15 cellular contexts compared by ENCODE assay signal in genomic region chr16:75821117-75821516, GRCh38.
"Had no signal": no experiment of that assay in that cellular context is flagged by ENCODE, and none has a peak within 500 bp of the region (broad histone marks: within the 10 kb centered on the region; RNA-seq: fewer than 3 reads in every experiment).

No MANE protein-coding gene starts in this region.

- H3K9me3 ChIP-seq: tibial nerve had no signal

- H3K4me1 Mint-ChIP-seq: activated B cell treated with CpG ODN at 0.5 μM for 24 hours; activated naive CD8-positive, alpha-beta T cell treated with anti-CD3 and anti-CD28 coated beads, Interleukin-2, amount 10 ng/mL, durations not matched to agents 7 days and 5 days; brain; central memory CD8-positive, alpha-beta T cell had no signal

- H3K27ac Mint-ChIP-seq: activated B cell treated with CpG ODN at 0.5 μM for 24 hours; activated naive CD8-positive, alpha-beta T cell treated with anti-CD3 and anti-CD28 coated beads, Interleukin-2, amount 10 ng/mL, durations not matched to agents 7 days and 5 days; activated T-helper 1 cell treated with anti-CD3 and anti-CD28 coated beads, Interleukin-12 subunit alpha, Interleukin-12 subunit beta, Interleukin-2, Interleukin-4 antibody, amounts not matched to agents 30 ng/mL and 10 ng/mL and 1 ng/mL, durations not matched to agents 14 hours and 24 hours and 36 hours; brain; effector memory CD8-positive, alpha-beta T cell; natural killer cell treated with Interleukin-12 subunit alpha and Interleukin-12 subunit beta and Interleukin-15 and Interleukin-18, amount 100 ng/mL, for 72 hours; T-helper 2 cell treated with Interferon-gamma antibody and Interleukin-4, amounts not matched to agents 5 μg/mL and 100 μg/mL, for 36 hours had no signal

- DNase-seq: activated B cell treated with CpG ODN at 0.5 μM for 24 hours; activated CD4-positive, alpha-beta T cell treated with anti-CD3 and anti-CD28 coated beads, Interleukin-2, amount 50 U/mL, for 1 hour; activated naive CD8-positive, alpha-beta T cell treated with anti-CD3 and anti-CD28 coated beads, Interleukin-2, amount 10 ng/mL, durations not matched to agents 7 days and 5 days; effector memory CD8-positive, alpha-beta T cell; stimulated activated CD4-positive, alpha-beta T cell treated with anti-CD3 and anti-CD28 coated beads, Interleukin-12 subunit alpha, Interleukin-12 subunit beta, amount 100 ng/mL, for 4 hours; stimulated activated naive CD4-positive, alpha-beta T cell treated with Interleukin-2 at 50 U/mL for 16 hours; substantia nigra had no signal

- H3K4me3 ChIP-seq: coronary artery, tibial nerve had no signal

- H3K4me3 Mint-ChIP-seq: activated B cell treated with CpG ODN at 0.5 μM for 24 hours; activated naive CD8-positive, alpha-beta T cell treated with anti-CD3 and anti-CD28 coated beads, Interleukin-2, amount 10 ng/mL, durations not matched to agents 7 days and 5 days; activated T-helper 1 cell treated with anti-CD3 and anti-CD28 coated beads, Interleukin-12 subunit alpha, Interleukin-12 subunit beta, Interleukin-2, Interleukin-4 antibody, amounts not matched to agents 30 ng/mL and 10 ng/mL and 1 ng/mL, durations not matched to agents 14 hours and 24 hours and 36 hours; brain; central memory CD8-positive, alpha-beta T cell; effector memory CD8-positive, alpha-beta T cell; natural killer cell treated with Interleukin-12 subunit alpha and Interleukin-12 subunit beta and Interleukin-15 and Interleukin-18, amount 100 ng/mL, for 72 hours; T-helper 2 cell treated with Interferon-gamma antibody and Interleukin-4, amounts not matched to agents 5 μg/mL and 100 μg/mL, for 36 hours had no signal

- ATAC-seq: effector memory CD8-positive, alpha-beta T cell; natural killer cell treated with Interleukin-12 subunit alpha and Interleukin-12 subunit beta and Interleukin-15 and Interleukin-18, amount 100 ng/mL, for 72 hours had no signal

- H3K27ac ChIP-seq: coronary artery, foreskin keratinocyte, tibial nerve had no signal

- H3K27me3 ChIP-seq: foreskin keratinocyte, tibial nerve had no signal

- H3K36me3 Mint-ChIP-seq: activated naive CD8-positive, alpha-beta T cell treated with anti-CD3 and anti-CD28 coated beads, Interleukin-2, amount 10 ng/mL, durations not matched to agents 7 days and 5 days; brain; natural killer cell treated with Interleukin-12 subunit alpha and Interleukin-12 subunit beta and Interleukin-15 and Interleukin-18, amount 100 ng/mL, for 72 hours had no signal

- H3K36me3 ChIP-seq: tibial nerve had no signal

- H3K9me3 Mint-ChIP-seq: activated T-helper 1 cell treated with anti-CD3 and anti-CD28 coated beads, Interleukin-12 subunit alpha, Interleukin-12 subunit beta, Interleukin-2, Interleukin-4 antibody, amounts not matched to agents 30 ng/mL and 10 ng/mL and 1 ng/mL, durations not matched to agents 14 hours and 24 hours and 36 hours; central memory CD8-positive, alpha-beta T cell; T-helper 2 cell treated with Interferon-gamma antibody and Interleukin-4, amounts not matched to agents 5 μg/mL and 100 μg/mL, for 36 hours had no signal

- H3K4me1 ChIP-seq: foreskin keratinocyte, tibial nerve had no signal
